ENCODE assay signal across 32 cellular contexts in the genomic region with DNA sequence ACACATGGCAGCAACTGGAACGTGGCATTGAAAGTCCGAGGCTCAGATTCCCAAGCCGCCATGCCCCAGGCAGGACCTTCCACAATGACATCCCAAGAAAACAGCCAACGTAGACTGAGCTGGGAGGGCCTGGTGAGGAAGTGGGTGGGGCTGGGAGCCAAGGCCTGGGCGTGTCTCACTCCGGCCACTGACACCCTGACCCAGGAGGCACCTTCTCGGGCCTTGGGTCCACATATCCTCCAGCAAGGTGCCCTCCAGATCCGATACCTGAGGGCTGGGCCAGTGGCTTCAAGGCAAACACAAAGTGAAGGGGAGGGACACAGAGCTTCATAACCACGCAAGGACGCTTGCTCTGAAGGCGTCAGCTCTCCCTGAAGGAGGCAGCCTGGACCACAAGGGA. TPM values are rescaled to one million over a fixed set of nuclear protein-coding genes. Genes with fewer than 3 reads are reported as not detected.
A peak's percentile ranks its signal among the peaks of the same experiment; 100 is the strongest.
DNase-seq lines count a peak whose midpoint lies in the region; ATAC-seq, FAIRE-seq and TF ChIP-seq lines count a peak whose summit lies in the region.
"Had no signal": no experiment of that assay in that cellular context is flagged by ENCODE, and none has a peak within 500 bp of the region (broad histone marks: within the 10 kb centered on the region; RNA-seq: fewer than 3 reads in every experiment).

No MANE protein-coding gene starts in this region.

- H3K4me3 Mint-ChIP-seq in Caco-2 (ENCODE audit: unreplicated experiment) (no peak overlapping the region), neural progenitor cell (no peak overlapping the region)
- no peak overlapping the region for H3K4me3 Mint-ChIP-seq in activated CD4-positive, alpha-beta memory T cell treated with anti-CD3 and anti-CD28 coated beads for 36 hours
- H3K4me3 Mint-ChIP-seq: activated CD8-positive, alpha-beta T cell treated with anti-CD3 and anti-CD28 coated beads for 36 hours; activated naive CD4-positive, alpha-beta T cell treated with anti-CD3 and anti-CD28 coated beads, Interleukin-2, amount 10 ng/mL, durations not matched to agents 7 days and 5 days; activated T-helper 17 cell treated with anti-CD3 and anti-CD28 coated beads, Interleukin-2, amount 50 U/mL, for 72 hours; CD8-positive, alpha-beta T cell; mesothelial cell of epicardium; natural killer cell treated with Interleukin-12 subunit alpha and Interleukin-12 subunit beta and Interleukin-15 and Interleukin-18, amount 100 ng/mL, for 72 hours had no signal

- no peak for TF ChIP-seq CTCF in Caco-2 (IDR thresholded peaks at IDR 0.05; ENCODE audit: insufficient read depth in 1 of 2, low read depth in 1 of 2, low read length in 1 of 2, severe bottlenecking in 1 of 2, unreplicated experiment in 1 of 2)
- no peak for TF ChIP-seq CTCF in K562 (IDR thresholded peaks at IDR 0.05 in 2 of 3, conservative IDR thresholded peaks at IDR 0.05 in 1 of 3; ENCODE audit: insufficient read depth in 2 of 3, low read depth in 1 of 3, low read length in 3 of 3)
- no peak for TF ChIP-seq CTCF in hepatocyte (IDR thresholded peaks at IDR 0.05; ENCODE audit: poor library complexity)
- no peak for TF ChIP-seq CTCF in sigmoid colon (IDR thresholded peaks at IDR 0.05)
- no peak for TF ChIP-seq CTCF in neural progenitor cell (IDR thresholded peaks at IDR 0.05)

- peaks cover 24% of the 10 kb centered on the region for H3K36me3 Mint-ChIP-seq in Caco-2 (ENCODE audit: insufficient read depth, unreplicated experiment)
- H3K36me3 Mint-ChIP-seq in neural progenitor cell, result peaks cover 10% of the 10 kb centered on the region
- H3K36me3 Mint-ChIP-seq in activated CD4-positive, alpha-beta memory T cell treated with anti-CD3 and anti-CD28 coated beads for 36 hours, result no peaks in the 10 kb centered on the region
- H3K36me3 Mint-ChIP-seq: CD8-positive, alpha-beta T cell; natural killer cell treated with Interleukin-12 subunit alpha and Interleukin-12 subunit beta and Interleukin-15 and Interleukin-18, amount 100 ng/mL, for 72 hours had no signal

- no peak for FAIRE-seq in K562 (lab: Jason Lieb, UNC)
- FAIRE-seq: islet of Langerhans had no signal

- BruUV-seq in Caco-2 (replicated peaks; lab: Mats Ljungman, UMichigan) (no TSS peak), K562 (replicated peaks; lab: Mats Ljungman, UMichigan) (no TSS peak)

- H3K27ac Mint-ChIP-seq in Caco-2 (ENCODE audit: unreplicated experiment) (peak overlapping the region; percentile 38), neural progenitor cell (no peak overlapping the region)
- H3K27ac Mint-ChIP-seq in activated CD4-positive, alpha-beta memory T cell treated with anti-CD3 and anti-CD28 coated beads for 36 hours, result no peak overlapping the region
- H3K27ac Mint-ChIP-seq: activated CD8-positive, alpha-beta T cell treated with anti-CD3 and anti-CD28 coated beads for 36 hours; activated naive CD4-positive, alpha-beta T cell treated with anti-CD3 and anti-CD28 coated beads, Interleukin-2, amount 10 ng/mL, durations not matched to agents 7 days and 5 days; activated T-helper 17 cell treated with anti-CD3 and anti-CD28 coated beads, Interleukin-2, amount 50 U/mL, for 72 hours; CD8-positive, alpha-beta T cell; mesothelial cell of epicardium; natural killer cell treated with Interleukin-12 subunit alpha and Interleukin-12 subunit beta and Interleukin-15 and Interleukin-18, amount 100 ng/mL, for 72 hours had no signal

- H3K9me3 Mint-ChIP-seq in Caco-2 (ENCODE audit: unreplicated experiment) (no peaks in the 10 kb centered on the region), neural progenitor cell (peaks cover 6% of the 10 kb centered on the region)
- no peaks in the 10 kb centered on the region for H3K9me3 Mint-ChIP-seq in activated CD4-positive, alpha-beta memory T cell treated with anti-CD3 and anti-CD28 coated beads for 36 hours
- H3K9me3 Mint-ChIP-seq: activated CD8-positive, alpha-beta T cell treated with anti-CD3 and anti-CD28 coated beads for 36 hours; activated T-helper 17 cell treated with anti-CD3 and anti-CD28 coated beads, Interleukin-2, amount 50 U/mL, for 72 hours; CD8-positive, alpha-beta T cell; mesothelial cell of epicardium; natural killer cell treated with Interleukin-12 subunit alpha and Interleukin-12 subunit beta and Interleukin-15 and Interleukin-18, amount 100 ng/mL, for 72 hours had no signal

- H3K4me1 ChIP-seq in Caco-2 (peaks cover 17% of the 10 kb centered on the region), K562 (replicated peaks in 1 of 2; ENCODE audit: control insufficient read depth in 2 of 2, insufficient read depth in 2 of 2, low read length in 2 of 2) (peaks cover 0 to 25% of the 10 kb centered on the region in 2 experiments; a peak in 4 of 5 replicates), hepatocyte (ENCODE audit: insufficient read depth) (peaks cover 18% of the 10 kb centered on the region), sigmoid colon (peaks cover 0 to 21% (median 17%) of the 10 kb centered on the region in 4 donors), neural progenitor cell (no peaks in the 10 kb centered on the region)

- H3K4me1 Mint-ChIP-seq in Caco-2 (ENCODE audit: low read depth, unreplicated experiment) (peaks cover 8% of the 10 kb centered on the region), neural progenitor cell (peaks cover 3% of the 10 kb centered on the region)
- H3K4me1 Mint-ChIP-seq in activated CD4-positive, alpha-beta memory T cell treated with anti-CD3 and anti-CD28 coated beads for 36 hours (ENCODE audit: low read depth), result peaks cover 17% of the 10 kb centered on the region
- H3K4me1 Mint-ChIP-seq: mesothelial cell of epicardium had no signal

- H3F3A ChIP-seq in neural progenitor cell (ENCODE audit: low read depth), result no peaks in the 10 kb centered on the region

- no peaks in the 10 kb centered on the region for H3K9me3 ChIP-seq in Caco-2
- no peaks in the 10 kb centered on the region for H3K9me3 ChIP-seq in K562 (replicated peaks; ENCODE audit: control insufficient read depth, insufficient read depth, low read depth, low read length)
- H3K9me3 ChIP-seq in hepatocyte (ENCODE audit: low read depth), result no peaks in the 10 kb centered on the region
- no peaks in the 10 kb centered on the region for H3K9me3 ChIP-seq in sigmoid colon
- no peaks in the 10 kb centered on the region for H3K9me3 ChIP-seq in neural progenitor cell (ENCODE audit: low read depth)
- H3K9me3 ChIP-seq: adrenal gland, left ventricle myocardium inferior, testis, vagina had no signal

- no peak for DNase-seq in Caco-2
- peak in 2 of 4 experiments; percentile 40 to 42 for DNase-seq in K562 (ENCODE audit: extremely low read depth in 1 of 4, low spot score in 3 of 4)
- DNase-seq in hepatocyte (ENCODE audit: low spot score), result no peak
- DNase-seq in sigmoid colon, result peak; percentile 72
- no peak for DNase-seq in cortex of kidney (lab: John Stamatoyannopoulos, UW)
- no peak for DNase-seq in neural progenitor cell (ENCODE audit: low spot score)
- no peak for DNase-seq in activated CD4-positive, alpha-beta memory T cell treated with anti-CD3 and anti-CD28 coated beads for 36 hours
- DNase-seq: activated CD4-positive, alpha-beta T cell treated with anti-CD3 and anti-CD28 coated beads for 1 hour; activated CD8-positive, alpha-beta memory T cell treated with anti-CD3 and anti-CD28 coated beads, Interleukin-2, amount 50 U/mL, for 48 hours; activated CD8-positive, alpha-beta T cell treated with anti-CD3 and anti-CD28 coated beads for 36 hours; activated naive CD4-positive, alpha-beta T cell treated with anti-CD3 and anti-CD28 coated beads, Interleukin-2, amount 10 ng/mL, durations not matched to agents 7 days and 5 days; adrenal gland; AML-193; CD8-positive, alpha-beta T cell; effector memory CD4-positive, alpha-beta T cell; GM23248; KBM-7; left ventricle myocardium inferior; NCI-H2029; NCI-H524 treated with DMSO at 0.1 percent for 48 hours; NK-92 treated with Interleukin-12 subunit alpha and Interleukin-12 subunit beta, amount 100 ng/mL, for 24 hours; PC-9; SHP77; stimulated activated naive CD4-positive, alpha-beta T cell treated with Interleukin-2 at 50 U/mL for 16 hours; testis had no signal

- intact Hi-C loops in Caco-2 (cut with micrococcal nuclease; ENCODE audit: unreplicated experiment) (no loop called here), K562 (cut with micrococcal nuclease) (no loop called here), sigmoid colon (cut with DNase I) (no loop called here)
- intact Hi-C loops in activated CD4-positive, alpha-beta memory T cell treated with anti-CD3 and anti-CD28 coated beads for 36 hours (cut with micrococcal nuclease), result loop anchor here (5.0 kb wide), 1 partner anchor 61 kb away; no protein-coding TSS in a partner anchor

- H3K4me3 ChIP-seq in Caco-2 (ENCODE audit: low read depth, low read length), result no peak overlapping the region
- no peak overlapping the region for H3K4me3 ChIP-seq in K562
- no peak overlapping the region for H3K4me3 ChIP-seq in hepatocyte
- H3K4me3 ChIP-seq in sigmoid colon, result no peak overlapping the region
- no peak overlapping the region for H3K4me3 ChIP-seq in neural progenitor cell
- H3K4me3 ChIP-seq: adrenal gland, GM23248, left ventricle myocardium inferior, PC-9, skin epidermis, testis, vagina had no signal

- H3K4me2 ChIP-seq in K562 (ENCODE audit: insufficient read depth, low read length), result no peak overlapping the region
- H3K4me2 ChIP-seq in hepatocyte, result no peak overlapping the region
- H3K4me2 ChIP-seq in neural progenitor cell, result no peak overlapping the region

- H3K36me3 ChIP-seq in Caco-2 (ENCODE audit: control insufficient read depth, insufficient read depth, low read length) (peaks cover 8% of the 10 kb centered on the region), K562 (ENCODE audit: control insufficient read depth, insufficient read depth, low read length) (no peaks in the 10 kb centered on the region), hepatocyte (replicated peaks; ENCODE audit: insufficient read depth, low read depth) (no peaks in the 10 kb centered on the region), sigmoid colon (peaks cover 0 to 16% (median 10%) of the 10 kb centered on the region in 4 donors), neural progenitor cell (no peaks in the 10 kb centered on the region)
- H3K36me3 ChIP-seq: vagina had no signal

- H3K9me2 ChIP-seq in hepatocyte (replicated peaks; ENCODE audit: insufficient read depth), result no peaks in the 10 kb centered on the region

- H3K27me3 Mint-ChIP-seq in Caco-2 (ENCODE audit: insufficient read depth, unreplicated experiment) (no peaks in the 10 kb centered on the region), neural progenitor cell (ENCODE audit: insufficient read depth, low read depth) (peaks cover 4% of the 10 kb centered on the region)
- peaks cover 3% of the 10 kb centered on the region for H3K27me3 Mint-ChIP-seq in activated CD4-positive, alpha-beta memory T cell treated with anti-CD3 and anti-CD28 coated beads for 36 hours

- ATAC-seq in K562, result peak; percentile 73
- ATAC-seq in HG03521 (IDR thresholded peaks at IDR 0.05; ENCODE audit: unreplicated experiment), result no peak
- ATAC-seq: activated CD8-positive, alpha-beta T cell treated with anti-CD3 and anti-CD28 coated beads for 36 hours; activated T-helper 17 cell treated with anti-CD3 and anti-CD28 coated beads, Interleukin-2, amount 50 U/mL, for 72 hours; CD8-positive, alpha-beta T cell; natural killer cell treated with Interleukin-12 subunit alpha and Interleukin-12 subunit beta and Interleukin-15 and Interleukin-18, amount 100 ng/mL, for 72 hours had no signal

- POLR2A ChIA-PET in Caco-2 (lab: Charles Lee) (interaction anchor here (0.6 to 1.1 kb wide), 2 partner anchors 43 to 129 kb away, joined by 3 to 5 read pairs; a partner anchor contains a TSS), K562 (lab: Yijun Ruan, JAX) (interaction anchor here (0.7 kb wide), 1 partner anchor 11 kb away, joined by 4 read pairs; no protein-coding TSS in a partner anchor)
- POLR2A ChIA-PET in activated CD4-positive, alpha-beta memory T cell treated with anti-CD3 and anti-CD28 coated beads for 36 hours (lab: Charles Lee), result no interaction called here

- H3K27ac ChIP-seq in K562 (ENCODE audit: extremely low read depth, low read depth, low read length), result no peak overlapping the region
- peak overlapping the region; percentile 76 for H3K27ac ChIP-seq in hepatocyte
- H3K27ac ChIP-seq in sigmoid colon, result no peak overlapping the region
- H3K27ac ChIP-seq in neural progenitor cell, result no peak overlapping the region
- H3K27ac ChIP-seq: GM23248, left ventricle myocardium inferior, PC-9, skin epidermis, testis, vagina had no signal

- no peaks in the 10 kb centered on the region for H3K27me3 ChIP-seq in Caco-2 (replicated peaks; ENCODE audit: control insufficient read depth, insufficient read depth, low read length)
- no peaks in the 10 kb centered on the region for H3K27me3 ChIP-seq in K562 (ENCODE audit: control insufficient read depth in 2 of 2, insufficient read depth in 2 of 2, low read length in 2 of 2)
- H3K27me3 ChIP-seq in hepatocyte, result no peaks in the 10 kb centered on the region
- H3K27me3 ChIP-seq in sigmoid colon, result no peaks in the 10 kb centered on the region
- H3K27me3 ChIP-seq in neural progenitor cell, result no peaks in the 10 kb centered on the region
- H3K27me3 ChIP-seq: adrenal gland, testis, vagina had no signal

- H3K9me1 ChIP-seq in K562 (ENCODE audit: control insufficient read depth, insufficient read depth, low read length), result no peaks in the 10 kb centered on the region

- no peak for TF ChIP-seq RAD21 in K562 (CRISPR knock-in tag; conservative IDR thresholded peaks at IDR 0.05 in 1 of 2, IDR thresholded peaks at IDR 0.05 in 1 of 2)

- no peak overlapping the region for H2AFZ ChIP-seq in K562 (ENCODE audit: low read depth, low read length)
- H2AFZ ChIP-seq in hepatocyte, result no peak overlapping the region
- no peak overlapping the region for H2AFZ ChIP-seq in neural progenitor cell (replicated peaks)
- H2AFZ ChIP-seq: GM23248, PC-9 had no signal

- no peaks in the 10 kb centered on the region for H4K20me1 ChIP-seq in K562 (replicated peaks; ENCODE audit: control insufficient read depth, insufficient read depth, low read length)
- no peaks in the 10 kb centered on the region for H4K20me1 ChIP-seq in hepatocyte (ENCODE audit: insufficient read depth, poor library complexity, severe bottlenecking)
- H4K20me1 ChIP-seq in neural progenitor cell (ENCODE audit: low read depth), result no peaks in the 10 kb centered on the region

- in situ Hi-C loops in K562 (cut with MboI), result no loop called here

- 34% methylated on average over 6 of the region's 11 CpGs for WGBS in K562 (ENCODE audit: insufficient coverage, low coverage, missing lambda C conversion rate)
- 82% methylated on average over 11 of the region's 11 CpGs for WGBS in hepatocyte (ENCODE audit: low lambda C conversion rate, missing lambda C conversion rate)
- 49 to 80% methylated on average over 11 of the region's 11 CpGs for WGBS in sigmoid colon, 2 donors

- no peak overlapping the region for H3K9ac ChIP-seq in K562 (ENCODE audit: insufficient read depth in 1 of 2, low read depth in 2 of 2, low read length in 2 of 2)
- H3K9ac ChIP-seq in neural progenitor cell, result no peak overlapping the region
- H3K9ac ChIP-seq: GM23248 had no signal

- no peaks in the 10 kb centered on the region for H3K79me2 ChIP-seq in K562 (ENCODE audit: control insufficient read depth, insufficient read depth, low read length)
- no peaks in the 10 kb centered on the region for H3K79me2 ChIP-seq in hepatocyte
- no peaks in the 10 kb centered on the region for H3K79me2 ChIP-seq in neural progenitor cell (ENCODE audit: low read depth)

- CTCF ChIA-PET in Caco-2 (lab: Charles Lee) (interaction anchor here (1.5 to 1.6 kb wide), 2 partner anchors 9 to 63 kb away, joined by 6 to 8 read pairs; no protein-coding TSS in a partner anchor), K562 (lab: Yijun Ruan, JAX; ENCODE audit: low intra/inter-chr PET ratio) (no interaction called here)
- CTCF ChIA-PET in activated CD4-positive, alpha-beta memory T cell treated with anti-CD3 and anti-CD28 coated beads for 36 hours (lab: Charles Lee), result interaction anchor here (1.4 kb wide), 1 partner anchor 63 kb away, joined by 3 read pairs; no protein-coding TSS in a partner anchor

- TF ChIP-seq EP300 in K562 (IDR thresholded peaks at IDR 0.05; ENCODE audit: low read length) (no peak), sigmoid colon (IDR thresholded peaks at IDR 0.05) (no peak)

- no peak for TF ChIP-seq POLR2A in K562 (conservative IDR thresholded peaks at IDR 0.05)
- no peak for TF ChIP-seq POLR2A in sigmoid colon (IDR thresholded peaks at IDR 0.05)

RNA-seq across cellular contexts. Expression of a gene that starts 43.0 kb away (rescaled TPM):
- total RNA-seq in Caco-2 (2022) (37.9 and 40.1 TPM in 2 replicates), K562 (2014; rRNA removed) (9.2 and 12.4 TPM in 2 replicates), K562 (2014; rRNA removed; fragmentation: Illumina TruSeq; extraction: Trizol) (4.3 and 4.8 TPM in 2 replicates), K562 (2015; rRNA removed; fragmentation: Illumina TruSeq; extraction: Trizol) (6.7 and 7.7 TPM in 2 replicates), K562 (2021) (7.9 and 8.1 TPM in 2 replicates), hepatocyte (34.8 and 37.4 TPM in 2 replicates), sigmoid colon (10 to 100 TPM in 3 of 4 donors, 1 to 10 TPM in 1; 6.9 to 21.3 (median 15.1) TPM), neural progenitor cell (ENCODE audit: low replicate concordance) (0.58 and 2.4 TPM in 2 replicates)
- total RNA-seq in K562 (2011; cell fraction: chromatin; rRNA removed; ENCODE audit: low replicate concordance), result 1.3 and 3.9 TPM in 2 replicates
- total RNA-seq in K562 (2011; cell fraction: nucleolus; rRNA removed), result 2.5 TPM in 2 replicates
- total RNA-seq in K562 (2011; cell fraction: nucleoplasm; rRNA removed), result 1.5 and 2.9 TPM in 2 replicates
- polyA plus RNA-seq in K562 (2011; rRNA removed) (4.6 and 11.8 TPM in 2 replicates), K562 (2014; fragmentation: Illumina TruSeq; extraction: Trizol) (5.4 and 7.5 TPM in 2 replicates), K562 (2014; fragmentation: Nextera tagmentation; extraction: Ambion mirVana) (under 1 TPM; 0.62 to 0.82 TPM), K562 (2014; rRNA removed) (7.1 and 9.1 TPM in 2 replicates), hepatocyte (19.6 and 28.3 TPM in 2 replicates), sigmoid colon (10 to 100 TPM; 48.8 to 61.7 (median 59.5) TPM)
- polyA plus RNA-seq in K562 (2011; cell fraction: cytosol; rRNA removed), result 8.9 and 13.3 TPM in 2 replicates
- 3.6 and 6.9 TPM in 2 replicates for polyA plus RNA-seq in K562 (2011; cell fraction: nucleus; rRNA removed)
- polyA plus RNA-seq in K562 (2012), result 10.1 and 10.6 TPM in 2 replicates
- polyA minus RNA-seq in K562 (2011; rRNA and poly(A)+ RNA removed), result 2.9 and 6.8 TPM in 2 replicates
- 2.9 and 9.6 TPM in 2 replicates for polyA minus RNA-seq in K562 (2011; cell fraction: cytosol; rRNA and poly(A)+ RNA removed)
- polyA minus RNA-seq in K562 (2011; cell fraction: nucleus; rRNA and poly(A)+ RNA removed), result 1.9 and 4.2 TPM in 2 replicates
- 1 to 10 TPM; 1.4 to 2.1 TPM for total RNA-seq in activated CD4-positive, alpha-beta memory T cell treated with anti-CD3 and anti-CD28 coated beads for 36 hours
